In the genomic region with DNA sequence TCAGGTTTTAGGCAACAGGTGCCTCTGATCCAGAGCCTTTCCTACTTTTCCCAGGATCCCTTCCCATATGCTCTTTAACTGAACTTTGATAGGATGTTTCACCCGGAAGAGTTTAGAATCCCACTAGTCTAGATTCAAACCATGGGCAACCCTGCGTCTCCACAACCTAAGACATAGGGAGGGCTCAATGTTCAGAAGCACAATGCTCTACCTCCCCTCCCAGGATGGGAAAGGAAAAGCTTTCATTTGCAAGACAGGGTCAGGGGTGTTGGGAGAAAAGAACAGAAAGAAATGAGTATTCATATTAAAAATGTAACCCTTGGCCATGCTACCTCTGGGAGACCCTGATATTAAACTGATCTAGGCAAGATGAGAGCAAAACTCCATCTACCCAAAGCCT, we compare ENCODE assay signal across 25 cellular contexts.
"Had no signal": no experiment of that assay in that cellular context is flagged by ENCODE, and none has a peak within 500 bp of the region (broad histone marks: within the 10 kb centered on the region; RNA-seq: fewer than 3 reads in every experiment).

No MANE protein-coding gene starts in this region.

- H3K9me3 ChIP-seq: ascending aorta, left lung, testis, vagina had no signal

- H3K4me2 ChIP-seq: smooth muscle cell had no signal

- H3K4me1 Mint-ChIP-seq: activated naive CD4-positive, alpha-beta T cell treated with anti-CD3 and anti-CD28 coated beads, Interleukin-2, amount 50 U/mL, for 24 hours; central memory CD8-positive, alpha-beta T cell; stimulated activated naive B cell treated with anti-CD40 and anti-IgM and Interleukin-4, amounts not matched to agents 10 μg/mL and 1 μg/mL and 100 μg/mL, for 72 hours had no signal

- H3K27me3 ChIP-seq: ascending aorta, left lung, testis, vagina had no signal

- H3K36me3 Mint-ChIP-seq: activated naive CD4-positive, alpha-beta T cell treated with anti-CD3 and anti-CD28 coated beads, Interleukin-2, amount 50 U/mL, for 24 hours; natural killer cell treated with Interleukin-12 subunit alpha and Interleukin-12 subunit beta and Interleukin-15 and Interleukin-18, amount 100 ng/mL, for 72 hours; stimulated activated naive B cell treated with anti-CD40 and anti-IgM and Interleukin-4, amounts not matched to agents 10 μg/mL and 1 μg/mL and 100 μg/mL, for 72 hours; type B pancreatic cell had no signal

- H3K36me3 ChIP-seq: ascending aorta, left lung, vagina, WERI-Rb-1 had no signal

- DNase-seq: activated CD4-positive, alpha-beta T cell treated with anti-CD3 and anti-CD28 coated beads for 1 hour; activated CD4-positive, alpha-beta T cell treated with anti-CD3 and anti-CD28 coated beads, Interleukin-2, amount 50 U/mL, for 1 hour; activated gamma-delta T cell treated with Interleukin-2 at 50 U/mL for 16 hours; activated T-cell treated with anti-CD3 and anti-CD28 coated beads, Interleukin-2, amount 50 U/mL, for 1 hour; kidney; left lung; mammary epithelial cell; midbrain; nucleus accumbens; stimulated activated CD4-positive, alpha-beta T cell treated with anti-CD3 and anti-CD28 coated beads, Interleukin-15, amount 100 ng/mL, for 24 hours; stimulated activated CD8-positive, alpha-beta memory T cell treated with anti-CD3 and anti-CD28 coated beads, Interleukin-4, amount 100 ng/mL, for 48 hours; stimulated activated naive B cell treated with anti-CD40 and anti-IgM and Interleukin-4, amounts not matched to agents 10 μg/mL and 1 μg/mL and 100 μg/mL, for 72 hours; T-helper 1 cell; testis; WERI-Rb-1 had no signal

- H3K9me3 Mint-ChIP-seq: activated naive CD4-positive, alpha-beta T cell treated with anti-CD3 and anti-CD28 coated beads, Interleukin-2, amount 50 U/mL, for 24 hours; central memory CD8-positive, alpha-beta T cell; natural killer cell treated with Interleukin-12 subunit alpha and Interleukin-12 subunit beta and Interleukin-15 and Interleukin-18, amount 100 ng/mL, for 72 hours; stimulated activated naive B cell treated with anti-CD40 and anti-IgM and Interleukin-4, amounts not matched to agents 10 μg/mL and 1 μg/mL and 100 μg/mL, for 72 hours had no signal

- H3K4me3 Mint-ChIP-seq: activated naive CD4-positive, alpha-beta T cell treated with anti-CD3 and anti-CD28 coated beads, Interleukin-2, amount 50 U/mL, for 24 hours; central memory CD8-positive, alpha-beta T cell; natural killer cell treated with Interleukin-12 subunit alpha and Interleukin-12 subunit beta and Interleukin-15 and Interleukin-18, amount 100 ng/mL, for 72 hours; stimulated activated naive B cell treated with anti-CD40 and anti-IgM and Interleukin-4, amounts not matched to agents 10 μg/mL and 1 μg/mL and 100 μg/mL, for 72 hours; type B pancreatic cell had no signal

- H3K4me3 ChIP-seq: ascending aorta, coronary artery, left lung, smooth muscle cell, testis, vagina had no signal

- H3K27me3 Mint-ChIP-seq: activated naive CD4-positive, alpha-beta T cell treated with anti-CD3 and anti-CD28 coated beads, Interleukin-2, amount 50 U/mL, for 24 hours; type B pancreatic cell had no signal

- H3K27ac Mint-ChIP-seq: activated naive CD4-positive, alpha-beta T cell treated with anti-CD3 and anti-CD28 coated beads, Interleukin-2, amount 50 U/mL, for 24 hours; natural killer cell treated with Interleukin-12 subunit alpha and Interleukin-12 subunit beta and Interleukin-15 and Interleukin-18, amount 100 ng/mL, for 72 hours; stimulated activated naive B cell treated with anti-CD40 and anti-IgM and Interleukin-4, amounts not matched to agents 10 μg/mL and 1 μg/mL and 100 μg/mL, for 72 hours; type B pancreatic cell had no signal

- H3K4me1 ChIP-seq: left lung had no signal

- H3K27ac ChIP-seq: left lung, testis, vagina, WERI-Rb-1 had no signal

- ATAC-seq: left lung; natural killer cell treated with Interleukin-12 subunit alpha and Interleukin-12 subunit beta and Interleukin-15 and Interleukin-18, amount 100 ng/mL, for 72 hours; sciatic nerve; stimulated activated naive B cell treated with anti-CD40 and anti-IgM and Interleukin-4, amounts not matched to agents 10 μg/mL and 1 μg/mL and 100 μg/mL, for 72 hours had no signal

- FAIRE-seq: kidney, TTC549 had no signal
